8 cellular contexts compared by ENCODE assay signal in the genomic region with DNA sequence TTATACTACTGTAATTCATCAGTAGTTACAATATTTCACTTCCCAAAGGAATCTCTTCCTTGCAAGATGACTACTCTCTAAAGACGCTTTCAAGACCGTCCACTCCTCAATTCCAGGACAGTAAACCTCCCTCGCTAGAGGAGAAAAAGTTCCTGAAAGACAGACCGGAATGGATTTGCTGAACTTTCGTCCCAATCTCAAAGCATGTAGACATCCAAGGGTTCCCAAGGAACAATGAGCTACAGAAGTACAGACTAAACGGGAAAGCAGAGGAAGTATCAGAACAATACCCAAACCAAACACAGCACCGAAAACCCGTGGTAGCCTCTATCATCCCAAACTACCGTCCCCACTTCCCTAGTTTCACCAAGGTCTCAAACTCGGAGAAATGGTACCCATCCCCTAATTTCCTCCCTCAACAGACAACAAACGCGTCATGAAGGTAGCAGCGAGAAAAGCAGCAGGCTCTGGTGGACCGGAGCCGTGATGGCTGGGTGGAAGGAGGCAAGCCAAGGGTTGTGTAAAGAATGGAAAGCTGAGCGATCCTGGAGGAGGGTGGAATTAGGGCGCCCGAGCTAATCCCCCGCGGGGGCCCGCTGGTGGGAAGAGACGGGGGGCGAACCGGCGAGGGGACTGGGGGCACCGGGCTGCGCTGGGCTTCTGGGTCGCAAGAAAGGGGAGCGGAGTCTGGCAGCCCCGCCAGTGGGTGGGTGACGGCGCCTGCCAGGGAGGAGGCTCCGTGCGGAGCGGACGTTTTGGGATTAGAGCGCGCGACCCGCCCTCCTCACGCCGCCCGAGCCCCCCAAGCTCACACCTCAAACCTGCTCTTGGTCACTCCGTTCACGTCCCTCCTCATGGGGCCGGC. TPM values are rescaled to one million over a fixed set of nuclear protein-coding genes. Genes with fewer than 3 reads are reported as not detected.
DNase-seq lines count a peak whose midpoint lies in the region; ATAC-seq and TF ChIP-seq lines count a peak whose summit lies in the region.

No MANE protein-coding gene starts in this region.

- ATAC-seq in HG03442 (IDR thresholded peaks at IDR 0.05; ENCODE audit: unreplicated experiment) (peak; percentile 15), HG02970 (IDR thresholded peaks at IDR 0.05; ENCODE audit: low FRiP score, unreplicated experiment) (no peak)

- H3K4me3 ChIP-seq in foreskin fibroblast (ENCODE audit: low read depth in 1 of 2, low read length in 2 of 2): peak overlapping the region; percentile 66 to 92

- no peaks in the 10 kb centered on the region for H3K27me3 Mint-ChIP-seq in activated CD4-positive, alpha-beta memory T cell treated with anti-CD3 and anti-CD28 coated beads for 36 hours
- H3K27me3 Mint-ChIP-seq in neural crest cell (ENCODE audit: low read depth): peaks cover 4% of the 10 kb centered on the region

- intact Hi-C loops in activated CD4-positive, alpha-beta memory T cell treated with anti-CD3 and anti-CD28 coated beads for 36 hours (cut with micrococcal nuclease): loop anchor here (5.0 to 10.0 kb wide), 2 partner anchors 126 to 377 kb away; no protein-coding TSS in a partner anchor

- no peaks in the 10 kb centered on the region for H3K9me3 Mint-ChIP-seq in activated CD4-positive, alpha-beta memory T cell treated with anti-CD3 and anti-CD28 coated beads for 36 hours
- H3K9me3 Mint-ChIP-seq in neural crest cell: no peaks in the 10 kb centered on the region

- DNase-seq in DMS 273 (lab: John Stamatoyannopoulos, UW; ENCODE audit: unreplicated experiment) (peak; percentile 66), DMS 273 treated with DMSO at 0.1 percent for 48 hours (lab: John Stamatoyannopoulos, UW) (no peak), foreskin fibroblast (peak in 1 of 2 donors; percentile 36), neural crest cell (ENCODE audit: low read depth, low spot score) (no peak), inferior parietal cortex (ENCODE audit: extremely low spot score) (no peak)
- DNase-seq in activated CD4-positive, alpha-beta memory T cell treated with anti-CD3 and anti-CD28 coated beads for 36 hours: no peak

- POLR2A ChIA-PET in activated CD4-positive, alpha-beta memory T cell treated with anti-CD3 and anti-CD28 coated beads for 36 hours (lab: Charles Lee): interaction anchor here (0.9 to 1.2 kb wide), 2 partner anchors 50 to 201 kb away, joined by 4 to 9 read pairs; partner anchors contain the start of genes MED1 and RPL19

- peaks cover 9% of the 10 kb centered on the region for H3K36me3 Mint-ChIP-seq in activated CD4-positive, alpha-beta memory T cell treated with anti-CD3 and anti-CD28 coated beads for 36 hours
- H3K36me3 Mint-ChIP-seq in neural crest cell (ENCODE audit: low read depth): no peaks in the 10 kb centered on the region

- H3K4me3 Mint-ChIP-seq in activated CD4-positive, alpha-beta memory T cell treated with anti-CD3 and anti-CD28 coated beads for 36 hours: peak overlapping the region; percentile 98
- H3K4me3 Mint-ChIP-seq in neural crest cell: peak overlapping the region; percentile 94

- peaks cover 45% of the 10 kb centered on the region for H3K4me1 Mint-ChIP-seq in activated CD4-positive, alpha-beta memory T cell treated with anti-CD3 and anti-CD28 coated beads for 36 hours (ENCODE audit: low read depth)
- peaks cover 16% of the 10 kb centered on the region for H3K4me1 Mint-ChIP-seq in neural crest cell

- H3K27ac Mint-ChIP-seq in activated CD4-positive, alpha-beta memory T cell treated with anti-CD3 and anti-CD28 coated beads for 36 hours: peak overlapping the region; percentile 81
- H3K27ac Mint-ChIP-seq in neural crest cell (ENCODE audit: unreplicated experiment): peak overlapping the region; percentile 97

- TF ChIP-seq CTCF in foreskin fibroblast (IDR thresholded peaks at IDR 0.05; ENCODE audit: low read depth, low read length): no peak
- no peak for TF ChIP-seq CTCF in neural crest cell (conservative IDR thresholded peaks at IDR 0.05)

- CTCF ChIA-PET in activated CD4-positive, alpha-beta memory T cell treated with anti-CD3 and anti-CD28 coated beads for 36 hours (lab: Charles Lee): interaction anchor here (0.7 to 1.5 kb wide), 3 partner anchors 10 to 194 kb away, joined by 3 to 5 read pairs (median 3); no protein-coding TSS in a partner anchor

RNA-seq across cellular contexts. Expression of gene FBXL20, which starts 0.6 kb away (rescaled TPM):
- total RNA-seq in activated CD4-positive, alpha-beta memory T cell treated with anti-CD3 and anti-CD28 coated beads for 36 hours: 10 to 100 TPM; 17.4 to 18.3 TPM
- total RNA-seq in neural crest cell: 13.8 and 14.3 TPM in 2 replicates

RNA-seq across cellular contexts. Expression of gene MED1, which starts 50.3 kb away (rescaled TPM):
- total RNA-seq in activated CD4-positive, alpha-beta memory T cell treated with anti-CD3 and anti-CD28 coated beads for 36 hours: 10 to 100 TPM; 58.9 to 59.7 TPM
- 63.4 and 65.0 TPM in 2 replicates for total RNA-seq in neural crest cell
